In genomic region chr1:178774263-178774662, GRCh38 we compare ENCODE assay signal across 8 cellular contexts. TPM values are rescaled to one million over a fixed set of nuclear protein-coding genes. Genes with fewer than 3 reads are reported as not detected.
DNase-seq lines count a peak whose midpoint lies in the region; ATAC-seq, FAIRE-seq and TF ChIP-seq lines count a peak whose summit lies in the region.

No MANE protein-coding gene starts in this region.

- peak; percentile 92 for FAIRE-seq in kidney (lab: Jason Lieb, UNC)

- no peaks in the 10 kb centered on the region for H3K9me2 ChIP-seq in SU-DHL-6 (replicated peaks; ENCODE audit: insufficient read depth, low read length)

- intact Hi-C loops in kidney (cut with DNase I) (no loop called here), CD14-positive monocyte (cut with micrococcal nuclease) (no loop called here)

- no peaks in the 10 kb centered on the region for H3K27me3 ChIP-seq in SU-DHL-6 (ENCODE audit: low read length)

- H3K9ac ChIP-seq in SU-DHL-6 (ENCODE audit: low read length) (no peak overlapping the region), kidney (ENCODE audit: low read length in 2 of 2) (no peak overlapping the region)

- no peaks in the 10 kb centered on the region for H3K27me3 Mint-ChIP-seq in CD14-positive monocyte (ENCODE audit: low read depth in 3 of 3)

- DNase-seq in LHCN-M2 (ENCODE audit: low read depth), result peak; percentile 33
- no peak for DNase-seq in kidney
- DNase-seq in CD14-positive monocyte (ENCODE audit: low spot score), result no peak

- H3K36me3 ChIP-seq in SU-DHL-6 (ENCODE audit: low read length), result peaks cover 35% of the 10 kb centered on the region
- no peaks in the 10 kb centered on the region for H3K36me3 ChIP-seq in kidney (ENCODE audit: control insufficient read depth in 1 of 2, insufficient read depth in 2 of 2, low read length in 2 of 2)

- H3K4me3 Mint-ChIP-seq in CD14-positive monocyte, result no peak overlapping the region

- no peak overlapping the region for H3K4me3 ChIP-seq in SU-DHL-6 (ENCODE audit: insufficient read depth, low read length, poor library complexity, severe bottlenecking)
- H3K4me3 ChIP-seq in kidney (ENCODE audit: low read length in 2 of 2), result no peak overlapping the region

- H2AFZ ChIP-seq in SU-DHL-6 (ENCODE audit: low read depth, low read length, severe bottlenecking), result no peak overlapping the region

- H3K27ac Mint-ChIP-seq in CD14-positive monocyte, result no peak overlapping the region

- no peak overlapping the region for H3K27ac ChIP-seq in C4-2B
- no peak overlapping the region for H3K27ac ChIP-seq in SU-DHL-6 (ENCODE audit: low read depth, low read length)
- no peak overlapping the region for H3K27ac ChIP-seq in kidney (ENCODE audit: low read depth in 2 of 2, low read length in 2 of 2)

- H3K9me3 ChIP-seq in SU-DHL-6 (ENCODE audit: insufficient read depth, low read length) (no peaks in the 10 kb centered on the region; the same call in 1 of the 2 replicates), kidney (ENCODE audit: control insufficient read depth in 1 of 2, low read length in 2 of 2) (peaks cover 0 to 1% of the 10 kb centered on the region in 2 donors)

- peaks cover 8 to 12% of the 10 kb centered on the region in 2 donors for H3K36me3 Mint-ChIP-seq in CD14-positive monocyte

- peaks cover 3 to 11% (median 7%) of the 10 kb centered on the region in 7 donors for H3K9me3 Mint-ChIP-seq in CD14-positive monocyte

- peaks cover 18% of the 10 kb centered on the region for H3F3A ChIP-seq in SU-DHL-6 (ENCODE audit: insufficient read depth)

- H3K4me1 Mint-ChIP-seq in CD14-positive monocyte, result no peaks in the 10 kb centered on the region

- H3K79me2 ChIP-seq in SU-DHL-6 (ENCODE audit: insufficient read depth, low read length), result peaks cover 81% of the 10 kb centered on the region

- 0 out of 2 replicates have a peak, but pooled peaks cover 11% of the 10 kb centered on the region for H4K20me1 ChIP-seq in SU-DHL-6 (ENCODE audit: low read depth, low read length)

- ATAC-seq in HG02623 (IDR thresholded peaks at IDR 0.05; ENCODE audit: unreplicated experiment), result no peak
- ATAC-seq in GM21529 (IDR thresholded peaks at IDR 0.05; ENCODE audit: unreplicated experiment), result no peak
- no peak for ATAC-seq in HG02973 (IDR thresholded peaks at IDR 0.05; ENCODE audit: unreplicated experiment)

- H3K4me2 ChIP-seq in SU-DHL-6 (ENCODE audit: low read depth, low read length, poor library complexity, severe bottlenecking), result no peak overlapping the region

- no peaks in the 10 kb centered on the region for H3K4me1 ChIP-seq in kidney (ENCODE audit: control insufficient read depth in 1 of 2, insufficient read depth in 1 of 2, low read depth in 1 of 2, low read length in 2 of 2)

- TF ChIP-seq CTCF in C4-2B (conservative IDR thresholded peaks at IDR 0.05) (peak; percentile 69), SU-DHL-6 (IDR thresholded peaks at IDR 0.05; ENCODE audit: insufficient read depth, low read length, poor library complexity, severe bottlenecking) (peak; percentile 51), kidney (IDR thresholded peaks at IDR 0.05; ENCODE audit: borderline replicate concordance, extremely low read depth, insufficient read depth) (peak; percentile 22), CD14-positive monocyte (IDR thresholded peaks at IDR 0.05) (no peak)

RNA-seq across cellular contexts. Expression of gene RALGPS2, which starts 49.2 kb away (rescaled TPM):
- total RNA-seq in LHCN-M2 (2014; rRNA removed) (26.2 and 33.1 TPM in 2 replicates), kidney (32.8 TPM)
- polyA plus RNA-seq in LHCN-M2 (2012), result 3.6 TPM
- polyA plus RNA-seq in kidney (ENCODE audit: insufficient read depth, low read depth, low replicate concordance) (3.6 TPM), CD14-positive monocyte (1 to 10 TPM; 2.3 to 4.2 TPM)
